22 cellular contexts compared by ENCODE assay signal in genomic region chr14:74915826-74916225, GRCh38. TPM values are rescaled to one million over a fixed set of nuclear protein-coding genes. Genes with fewer than 3 reads are reported as not detected.
"Had no signal": no experiment of that assay in that cellular context is flagged by ENCODE, and none has a peak within 500 bp of the region (broad histone marks: within the 10 kb centered on the region; RNA-seq: fewer than 3 reads in every experiment).

No MANE protein-coding gene starts in this region.

- H3K4me1 Mint-ChIP-seq: activated CD4-positive, alpha-beta T cell treated with anti-CD3 and anti-CD28 coated beads, Interleukin-2, amount 10 ng/mL, durations not matched to agents 24 days and 14 days; stimulated activated naive CD8-positive, alpha-beta T cell treated with anti-CD3 and anti-CD28 coated beads, Interleukin-15, amount 100 ng/mL, for 72 hours had no signal

- H3K36me3 Mint-ChIP-seq: activated naive CD4-positive, alpha-beta T cell treated with anti-CD3 and anti-CD28 coated beads, Interleukin-2, amount 50 U/mL, for 72 hours had no signal

- H3K27me3 ChIP-seq: body of pancreas, esophagus squamous epithelium, sigmoid colon, testis, upper lobe of left lung had no signal

- H3K27me3 Mint-ChIP-seq: activated CD4-positive, alpha-beta T cell treated with anti-CD3 and anti-CD28 coated beads, Interleukin-2, amount 10 ng/mL, durations not matched to agents 24 days and 14 days; stimulated activated naive CD8-positive, alpha-beta T cell treated with anti-CD3 and anti-CD28 coated beads, Interleukin-15, amount 100 ng/mL, for 72 hours had no signal

- H3K4me3 ChIP-seq: body of pancreas, esophagus squamous epithelium, lower lobe of right lung, sigmoid colon, testis, upper lobe of left lung had no signal

- H3K27ac ChIP-seq: body of pancreas, lower lobe of right lung, upper lobe of left lung had no signal

- H3K36me3 ChIP-seq: esophagus squamous epithelium, lower lobe of right lung, upper lobe of left lung had no signal

- H3K4me1 ChIP-seq: body of pancreas had no signal

- H3K4me3 Mint-ChIP-seq: activated CD4-positive, alpha-beta T cell treated with anti-CD3 and anti-CD28 coated beads, Interleukin-2, amount 10 ng/mL, durations not matched to agents 24 days and 14 days; activated CD8-positive, alpha-beta T cell treated with anti-CD3 and anti-CD28 coated beads, Interleukin-2, amount 10 ng/mL, durations not matched to agents 7 days and 5 days; nephron; stimulated activated naive CD8-positive, alpha-beta T cell treated with anti-CD3 and anti-CD28 coated beads, Interleukin-15, amount 100 ng/mL, for 72 hours had no signal

- H3K9me3 Mint-ChIP-seq: activated CD4-positive, alpha-beta T cell treated with anti-CD3 and anti-CD28 coated beads, Interleukin-2, amount 10 ng/mL, durations not matched to agents 24 days and 14 days; activated naive CD4-positive, alpha-beta T cell treated with anti-CD3 and anti-CD28 coated beads, Interleukin-2, amount 50 U/mL, for 72 hours; nephron; stimulated activated naive CD8-positive, alpha-beta T cell treated with anti-CD3 and anti-CD28 coated beads, Interleukin-15, amount 100 ng/mL, for 72 hours had no signal

- H3K27ac Mint-ChIP-seq: activated CD4-positive, alpha-beta T cell treated with anti-CD3 and anti-CD28 coated beads, Interleukin-2, amount 10 ng/mL, durations not matched to agents 24 days and 14 days; activated CD8-positive, alpha-beta T cell treated with anti-CD3 and anti-CD28 coated beads, Interleukin-2, amount 10 ng/mL, durations not matched to agents 7 days and 5 days had no signal

- DNase-seq: activated CD4-positive, alpha-beta T cell treated with anti-CD3 and anti-CD28 coated beads, Interleukin-2, amount 10 ng/mL, durations not matched to agents 24 days and 14 days; activated CD4-positive, CD25-positive, alpha-beta regulatory T cell; activated CD8-positive, alpha-beta memory T cell treated with anti-CD3 and anti-CD28 coated beads, Interleukin-2, amount 50 U/mL, for 4 hours; activated CD8-positive, alpha-beta T cell treated with anti-CD3 and anti-CD28 coated beads, Interleukin-2, amount 10 ng/mL, durations not matched to agents 7 days and 5 days; activated gamma-delta T cell; activated T-cell treated with anti-CD3 and anti-CD28 coated beads, Interleukin-2, amount 50 U/mL, for 48 hours; body of pancreas; cortex of kidney; effector CD4-positive, alpha-beta T cell; esophagus squamous epithelium; lower lobe of right lung; occipital lobe; stimulated activated CD4-positive, alpha-beta T cell treated with anti-CD3 and anti-CD28 coated beads, Interleukin-1b, Interleukin-23, amount 100 ng/mL, for 48 hours; stimulated activated naive CD8-positive, alpha-beta T cell treated with anti-CD3 and anti-CD28 coated beads, Interleukin-15, amount 100 ng/mL, for 72 hours; SW 1271; testis; upper lobe of left lung had no signal

- H3K9me3 ChIP-seq: body of pancreas, esophagus squamous epithelium, lower lobe of right lung, sigmoid colon, testis, upper lobe of left lung had no signal

- ATAC-seq: activated CD8-positive, alpha-beta T cell treated with anti-CD3 and anti-CD28 coated beads, Interleukin-2, amount 10 ng/mL, durations not matched to agents 7 days and 5 days; activated naive CD4-positive, alpha-beta T cell treated with anti-CD3 and anti-CD28 coated beads, Interleukin-2, amount 50 U/mL, for 72 hours; body of pancreas; lower lobe of right lung; stimulated activated naive CD8-positive, alpha-beta T cell treated with anti-CD3 and anti-CD28 coated beads, Interleukin-15, amount 100 ng/mL, for 72 hours had no signal

RNA-seq across cellular contexts. Expression of gene PROX2, which starts 39.9 kb away (rescaled TPM):
- total RNA-seq: activated CD4-positive, alpha-beta T cell treated with anti-CD3 and anti-CD28 coated beads, Interleukin-2, amount 10 ng/mL, durations not matched to agents 24 days and 14 days; esophagus squamous epithelium; fibroblast of villous mesenchyme; occipital lobe; pulmonary artery endothelial cell had no signal
